7 cellular contexts compared by ENCODE assay signal in genomic region chr9:16133556-16134227, GRCh38.
DNase-seq lines count a peak whose midpoint lies in the region; ATAC-seq, FAIRE-seq and TF ChIP-seq lines count a peak whose summit lies in the region.

No MANE protein-coding gene starts in this region.

- H3K9me3 ChIP-seq in DND-41 (ENCODE audit: insufficient read depth, low read length, severe bottlenecking) = no peaks in the 10 kb centered on the region

- DNase-seq in DND-41 (peak; percentile 18), NCI-H2196 (lab: John Stamatoyannopoulos, UW; ENCODE audit: unreplicated experiment) (peak; percentile 60), astrocyte of the hippocampus (ENCODE audit: low read depth, low spot score) (peak; percentile 75), kidney tubule cell (ENCODE audit: low spot score) (peak; percentile 94), urothelium cell line (ENCODE audit: low spot score) (peak; percentile 72)

- no peak for FAIRE-seq in urothelium cell line (lab: Jason Lieb, UNC)

- H3K36me3 ChIP-seq in DND-41 (ENCODE audit: insufficient read depth, low read length) = no peaks in the 10 kb centered on the region

- H3K27ac ChIP-seq in DND-41 (ENCODE audit: low read length) = no peak overlapping the region

- H2AFZ ChIP-seq in DND-41 (ENCODE audit: low read depth, low read length) = no peak overlapping the region

- H4K20me1 ChIP-seq in DND-41 (ENCODE audit: insufficient read depth, low read length) = no peaks in the 10 kb centered on the region

- no peaks in the 10 kb centered on the region for H3K27me3 ChIP-seq in DND-41 (ENCODE audit: insufficient read depth, low read length, poor library complexity)

- no peak overlapping the region for H3K4me3 ChIP-seq in DND-41 (ENCODE audit: low read depth in 1 of 2, low read length in 2 of 2)

- TF ChIP-seq CTCF in DND-41 (IDR thresholded peaks at IDR 0.05; ENCODE audit: borderline replicate concordance, extremely low read depth, low read length, poor library complexity, severe bottlenecking) = peak; percentile 66

- H3K4me2 ChIP-seq in DND-41 (ENCODE audit: insufficient read depth, low read length) = no peak overlapping the region

- H3K4me1 ChIP-seq in DND-41 (ENCODE audit: insufficient read depth, low read length) = no peaks in the 10 kb centered on the region

- peak; percentile 76 for ATAC-seq in DND-41 (ENCODE audit: insufficient read depth, low read depth)
- peak; percentile 84 for ATAC-seq in GM18909 (IDR thresholded peaks at IDR 0.05; ENCODE audit: poor library complexity, unreplicated experiment)
- peak; percentile 81 for ATAC-seq in HG03064 (IDR thresholded peaks at IDR 0.05; ENCODE audit: low read depth, unreplicated experiment)

- H3K9ac ChIP-seq in DND-41 (ENCODE audit: low read depth, low read length) = no peak overlapping the region

- no peaks in the 10 kb centered on the region for H3K79me2 ChIP-seq in DND-41 (ENCODE audit: insufficient read depth, low read length)

Comparison
In these comparisons a context has a peak if more than half of its experiments do, and no peak if none do; other contexts are left out.
1. DNase-seq: peak in every context shown above with its lines; median percentile 94 in kidney tubule cell; 75 in astrocyte of the hippocampus; 72 in urothelium cell line; 60 in NCI-H2196; 18 in DND-41.